19 cellular contexts compared by ENCODE assay signal in genomic region chr19:6216236-6216995, GRCh38.
DNase-seq lines count a peak whose midpoint lies in the region; ATAC-seq and TF ChIP-seq lines count a peak whose summit lies in the region.
"Had no signal": no experiment of that assay in that cellular context is flagged by ENCODE, and none has a peak within 500 bp of the region (broad histone marks: within the 10 kb centered on the region; RNA-seq: fewer than 3 reads in every experiment).

No MANE protein-coding gene starts in this region.

- 87 to 92% methylated on average over 36 of the region's 36 CpGs for WGBS in sigmoid colon, 2 donors

- TF ChIP-seq EP300 in sigmoid colon (IDR thresholded peaks at IDR 0.05) = no peak

- H3K36me3 ChIP-seq in HUES48 (ENCODE audit: control insufficient read depth, insufficient read depth, low read length) = peaks cover 24% of the 10 kb centered on the region
- H3K36me3 ChIP-seq in lower lobe of right lung = peaks cover 59% of the 10 kb centered on the region
- peaks cover 0 to 54% (median 14%) of the 10 kb centered on the region in 4 donors for H3K36me3 ChIP-seq in sigmoid colon
- H3K36me3 ChIP-seq: SJCRH30 had no signal

- no peak overlapping the region for H3K9ac ChIP-seq in HUES48 (ENCODE audit: low read depth, low read length)
- H3K9ac ChIP-seq: BLaER1 had no signal

- H3K36me3 Mint-ChIP-seq in chondrocyte (ENCODE audit: low read depth) = peaks cover 6% of the 10 kb centered on the region
- peaks cover 44% of the 10 kb centered on the region for H3K36me3 Mint-ChIP-seq in activated T-cell treated with anti-CD3 and anti-CD28 coated beads, Interleukin-2, amount 50 U/mL, for 24 hours (ENCODE audit: low read depth)

- TF ChIP-seq CTCF in chondrocyte (IDR thresholded peaks at IDR 0.05) = no peak
- no peak for TF ChIP-seq CTCF in lower lobe of right lung (IDR thresholded peaks at IDR 0.05)
- no peak for TF ChIP-seq CTCF in sigmoid colon (IDR thresholded peaks at IDR 0.05)

- TF ChIP-seq POLR2A in sigmoid colon (IDR thresholded peaks at IDR 0.05) = no peak

- H3K4me1 ChIP-seq in HUES48 (ENCODE audit: control insufficient read depth, insufficient read depth, low read length) (peaks cover 11% of the 10 kb centered on the region; the same call in 1 of the 2 replicates), lower lobe of right lung (peaks cover 45% of the 10 kb centered on the region), sigmoid colon (peaks cover 0 to 50% (median 40%) of the 10 kb centered on the region in 4 donors)
- H3K4me1 ChIP-seq: SJCRH30 had no signal

- no peak for ATAC-seq in lower lobe of right lung
- ATAC-seq: left colon; naive thymus-derived CD8-positive, alpha-beta T cell had no signal

- H3K27ac ChIP-seq in HUES48 (ENCODE audit: low read depth, low read length) (peak overlapping the region; percentile 64), lower lobe of right lung (peak overlapping the region; percentile 41), sigmoid colon (peak overlapping the region; percentile 27 to 65 (median 55))
- H3K27ac ChIP-seq: BLaER1, SJCRH30 had no signal

- intact Hi-C loops in lower lobe of right lung (cut with DNase I) (loop anchor here (10.0 kb wide), 1 partner anchor 78 kb away; no protein-coding TSS in a partner anchor), sigmoid colon (cut with DNase I) (loop anchor here (5.0 kb wide), 1 partner anchor 56 kb away; no protein-coding TSS in a partner anchor)

- peaks cover 7% of the 10 kb centered on the region for H3K4me1 Mint-ChIP-seq in chondrocyte (ENCODE audit: low read depth)
- no peaks in the 10 kb centered on the region for H3K4me1 Mint-ChIP-seq in activated T-cell treated with anti-CD3 and anti-CD28 coated beads, Interleukin-2, amount 50 U/mL, for 24 hours (ENCODE audit: low read depth)

- no peak overlapping the region for H3K4me3 Mint-ChIP-seq in chondrocyte (ENCODE audit: unreplicated experiment)
- H3K4me3 Mint-ChIP-seq in activated T-cell treated with anti-CD3 and anti-CD28 coated beads, Interleukin-2, amount 50 U/mL, for 24 hours = no peak overlapping the region
- H3K4me3 Mint-ChIP-seq: naive thymus-derived CD8-positive, alpha-beta T cell had no signal

- no peaks in the 10 kb centered on the region for H3K27me3 Mint-ChIP-seq in chondrocyte (ENCODE audit: low read depth)
- H3K27me3 Mint-ChIP-seq in activated T-cell treated with anti-CD3 and anti-CD28 coated beads, Interleukin-2, amount 50 U/mL, for 24 hours = no peaks in the 10 kb centered on the region
- H3K27me3 Mint-ChIP-seq: naive thymus-derived CD8-positive, alpha-beta T cell had no signal

- H3K27me3 ChIP-seq in HUES48 (ENCODE audit: control insufficient read depth, insufficient read depth, low read length) (no peaks in the 10 kb centered on the region), lower lobe of right lung (ENCODE audit: low read depth) (no peaks in the 10 kb centered on the region), sigmoid colon (no peaks in the 10 kb centered on the region)
- H3K27me3 ChIP-seq: BLaER1, SJCRH30 had no signal

- DNase-seq in chondrocyte (ENCODE audit: low spot score) (peak; percentile 83), lower lobe of right lung (no peak), sigmoid colon (peak; percentile 60), Kasumi-1 (lab: John Stamatoyannopoulos, UW) (no peak), C1 segment of cervical spinal cord (lab: John Stamatoyannopoulos, UW) (no peak), ecto neural progenitor cell (ENCODE audit: low spot score) (no peak)
- DNase-seq in activated T-cell treated with anti-CD3 and anti-CD28 coated beads, Interleukin-2, amount 50 U/mL, for 24 hours = no peak
- DNase-seq: activated CD4-positive, alpha-beta T cell treated with anti-CD3 and anti-CD28 coated beads, Interleukin-2, amount 50 U/mL, for 4 hours; DMS153; GOT3; KBM-7; left colon; NCI-H1092 treated with DMSO at 0.1 percent for 48 hours; SJCRH30; stimulated activated naive CD4-positive, alpha-beta T cell treated with Interleukin-2 at 50 U/mL for 16 hours had no signal

- no peaks in the 10 kb centered on the region for H3K9me3 Mint-ChIP-seq in chondrocyte (ENCODE audit: low read depth)
- H3K9me3 Mint-ChIP-seq in activated T-cell treated with anti-CD3 and anti-CD28 coated beads, Interleukin-2, amount 50 U/mL, for 24 hours = no peaks in the 10 kb centered on the region
- H3K9me3 Mint-ChIP-seq: naive thymus-derived CD8-positive, alpha-beta T cell had no signal

- H3K4me3 ChIP-seq in HUES48 (ENCODE audit: low read depth, low read length) (no peak overlapping the region), lower lobe of right lung (no peak overlapping the region), sigmoid colon (peak overlapping the region in 1 of 4 donors; percentile 4)
- H3K4me3 ChIP-seq: BLaER1, SJCRH30, skin epidermis had no signal

- H3K9me3 ChIP-seq in HUES48 (ENCODE audit: control insufficient read depth, insufficient read depth, low read length) (no peaks in the 10 kb centered on the region), lower lobe of right lung (no peaks in the 10 kb centered on the region), sigmoid colon (no peaks in the 10 kb centered on the region)
- H3K9me3 ChIP-seq: BLaER1, SJCRH30 had no signal

- H3K27ac Mint-ChIP-seq in chondrocyte (ENCODE audit: unreplicated experiment) = no peak overlapping the region
- H3K27ac Mint-ChIP-seq in activated T-cell treated with anti-CD3 and anti-CD28 coated beads, Interleukin-2, amount 50 U/mL, for 24 hours = no peak overlapping the region
- H3K27ac Mint-ChIP-seq: naive thymus-derived CD8-positive, alpha-beta T cell had no signal

Comparison
In these comparisons a context has a peak if more than half of its experiments do, and no peak if none do; other contexts are left out.
1. DNase-seq: peak in chondrocyte (single experiment) and sigmoid colon (single experiment); none in lower lobe of right lung (single experiment), Kasumi-1 (0 of 2), C1 segment of cervical spinal cord (0 of 14), ecto neural progenitor cell (single experiment) and activated T-cell treated with anti-CD3 and anti-CD28 coated beads, Interleukin-2, amount 50 U/mL, for 24 hours (single experiment).
2. Peak in every context shown above with its lines, with median percentiles within 50 percentile points of each other: H3K27ac ChIP-seq.